In genomic region chr10:37125921-37126320, GRCh38 we compare ENCODE assay signal across 38 cellular contexts. TPM values are rescaled to one million over a fixed set of nuclear protein-coding genes. Genes with fewer than 3 reads are reported as not detected.
"Had no signal": no experiment of that assay in that cellular context is flagged by ENCODE, and none has a peak within 500 bp of the region (broad histone marks: within the 10 kb centered on the region; RNA-seq: fewer than 3 reads in every experiment).

No MANE protein-coding gene starts in this region.

- H3K9me3 ChIP-seq: MG63 had no signal

- DNase-seq: Karpas-422, Kasumi-1, KG1, MG63, MM.1S, MV-4-11, NCI-H1048, NCI-H1092, NCI-H1092 treated with DMSO at 0.1 percent for 48 hours, NCI-H1105, NCI-H1105 treated with DMSO at 0.1 percent for 48 hours, NCI-H1417, NCI-H1417 treated with DMSO at 0.1 percent for 48 hours, NCI-H1436, NCI-H1436 treated with DMSO at 0.1 percent for 48 hours, NCI-H146, NCI-H1694, NCI-H1694 treated with DMSO at 0.1 percent for 48 hours, NCI-H187, NCI-H187 treated with DMSO at 0.1 percent for 48 hours, NCI-H1930, NCI-H2029, NCI-H2029 treated with DMSO at 0.1 percent for 48 hours, NCI-H2081, NCI-H2081 treated with DMSO at 0.1 percent for 48 hours, NCI-H2107, NCI-H2171, NCI-H2171 treated with DMSO at 0.1 percent for 48 hours, NCI-H2227 treated with DMSO at 0.1 percent for 48 hours, NCI-H226, NCI-H345, NCI-H446, NCI-H446 treated with DMSO at 0.1 percent for 48 hours had no signal

- H3K36me3 ChIP-seq: MG63 had no signal

- H3K4me3 ChIP-seq: MG63 had no signal

- H3K9ac ChIP-seq: KMS-11 had no signal

- H3K4me2 ChIP-seq: KMS-11 had no signal

- H3K27ac ChIP-seq: KMS-11 had no signal

- H3K27me3 ChIP-seq: MG63 had no signal

RNA-seq across cellular contexts. Expression of gene ANKRD30A, which starts 0.5 kb away (rescaled TPM):
- total RNA-seq: LHCN-M2, M059J, MCF 10A, NCI-H460 had no signal
